In the genomic region with DNA sequence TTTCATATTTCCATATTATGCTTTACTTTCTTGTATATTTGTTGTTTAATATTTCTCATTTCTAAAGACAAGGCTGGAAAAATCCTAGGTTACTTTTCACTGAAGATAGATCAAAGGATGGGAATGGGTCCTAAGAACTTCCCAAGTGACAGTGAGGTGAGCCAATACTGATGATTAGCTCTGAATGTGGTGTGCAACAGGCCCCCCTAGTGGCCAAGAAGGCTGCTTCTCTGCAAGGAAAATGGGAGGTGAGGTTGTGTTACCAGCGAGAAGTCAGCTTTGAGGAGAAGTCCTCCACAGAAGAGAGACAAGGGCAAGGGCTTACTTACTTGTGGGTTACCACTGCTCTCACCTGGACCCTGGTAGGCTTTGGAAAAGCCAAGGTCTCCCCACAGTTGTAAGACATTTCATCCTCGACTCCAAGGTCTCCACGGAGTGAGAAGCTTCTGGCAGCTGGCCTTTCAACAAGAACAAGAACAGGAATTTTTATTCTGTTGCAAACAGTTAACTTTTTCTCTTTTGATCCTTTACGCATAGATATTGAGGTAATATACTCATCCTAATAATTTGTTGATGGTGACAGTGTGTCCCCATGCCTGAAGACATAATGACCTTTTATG, we compare ENCODE assay signal across 9 cellular contexts.
A peak's percentile ranks its signal among the peaks of the same experiment; 100 is the strongest.
DNase-seq lines count a peak whose midpoint lies in the region; ATAC-seq and TF ChIP-seq lines count a peak whose summit lies in the region.
"Had no signal": no experiment of that assay in that cellular context is flagged by ENCODE, and none has a peak within 500 bp of the region (broad histone marks: within the 10 kb centered on the region; RNA-seq: fewer than 3 reads in every experiment).

No MANE protein-coding gene starts in this region.

- ATAC-seq in GM18505 (IDR thresholded peaks at IDR 0.05; ENCODE audit: unreplicated experiment) = peak; percentile 66
- ATAC-seq in HG03378 (IDR thresholded peaks at IDR 0.05; ENCODE audit: unreplicated experiment) = peak; percentile 73
- ATAC-seq in thoracic aorta (ENCODE audit: insufficient number of reproducible peaks, low FRiP score, low read depth) = peak; percentile 50

- no peaks in the 10 kb centered on the region for H3K9me3 Mint-ChIP-seq in activated T-helper 1 cell treated with anti-CD3 and anti-CD28 coated beads, Interleukin-12 subunit alpha, Interleukin-12 subunit beta, Interleukin-2, Interleukin-4 antibody, amounts not matched to agents 30 ng/mL and 10 ng/mL and 1 ng/mL, durations not matched to agents 14 hours and 24 hours and 36 hours

- no peaks in the 10 kb centered on the region for H3K36me3 Mint-ChIP-seq in activated T-helper 1 cell treated with anti-CD3 and anti-CD28 coated beads, Interleukin-12 subunit alpha, Interleukin-12 subunit beta, Interleukin-2, Interleukin-4 antibody, amounts not matched to agents 30 ng/mL and 10 ng/mL and 1 ng/mL, durations not matched to agents 14 hours and 24 hours and 36 hours (ENCODE audit: low read depth)
- H3K36me3 Mint-ChIP-seq: naive B cell had no signal

- no peak overlapping the region for H3K4me3 Mint-ChIP-seq in activated T-helper 1 cell treated with anti-CD3 and anti-CD28 coated beads, Interleukin-12 subunit alpha, Interleukin-12 subunit beta, Interleukin-2, Interleukin-4 antibody, amounts not matched to agents 30 ng/mL and 10 ng/mL and 1 ng/mL, durations not matched to agents 14 hours and 24 hours and 36 hours
- H3K4me3 Mint-ChIP-seq: naive B cell had no signal

- H3K36me3 ChIP-seq in BE2C = no peaks in the 10 kb centered on the region
- peaks cover 21% of the 10 kb centered on the region for H3K36me3 ChIP-seq in NT2/D1 (ENCODE audit: insufficient read depth, insufficient read length, low read length)
- no peaks in the 10 kb centered on the region for H3K36me3 ChIP-seq in thoracic aorta

- no peaks in the 10 kb centered on the region for H3K4me1 ChIP-seq in BE2C
- no peaks in the 10 kb centered on the region for H3K4me1 ChIP-seq in NT2/D1 (ENCODE audit: insufficient read depth, insufficient read length)
- H3K4me1 ChIP-seq in thoracic aorta (ENCODE audit: control insufficient read depth in 1 of 2, low read depth in 2 of 2) = peaks cover 0 to 3% of the 10 kb centered on the region in 2 donors

- DNase-seq in BE2C (peak; percentile 64), NT2/D1 (ENCODE audit: low read depth, low spot score) (peak; percentile 66), cerebellar cortex (ENCODE audit: low spot score) (peak; percentile 53), left kidney (ENCODE audit: low read depth, low spot score) (peak; percentile 69), thoracic aorta (ENCODE audit: low spot score) (no peak)
- no peak for DNase-seq in activated T-helper 1 cell treated with anti-CD3 and anti-CD28 coated beads, Interleukin-12 subunit alpha, Interleukin-12 subunit beta, Interleukin-2, Interleukin-4 antibody, amounts not matched to agents 30 ng/mL and 10 ng/mL and 1 ng/mL, durations not matched to agents 14 hours and 24 hours and 36 hours (ENCODE audit: low spot score)
- DNase-seq: naive B cell had no signal

- H3K27me3 ChIP-seq in BE2C = peaks cover 9% of the 10 kb centered on the region
- no peaks in the 10 kb centered on the region for H3K27me3 ChIP-seq in NT2/D1 (ENCODE audit: insufficient read depth, insufficient read length)
- no peaks in the 10 kb centered on the region for H3K27me3 ChIP-seq in thoracic aorta (replicated peaks; ENCODE audit: insufficient read depth)

- H3K4me3 ChIP-seq in BE2C (ENCODE audit: low read depth, low read length) (no peak overlapping the region), NT2/D1 (ENCODE audit: insufficient read length, low read depth) (no peak overlapping the region), thoracic aorta (no peak overlapping the region)

- no peak for TF ChIP-seq POLR2A in GM18505 (IDR thresholded peaks at IDR 0.05; ENCODE audit: borderline replicate concordance, extremely low read depth, insufficient read depth, insufficient read length)

- H3K27ac Mint-ChIP-seq in activated T-helper 1 cell treated with anti-CD3 and anti-CD28 coated beads, Interleukin-12 subunit alpha, Interleukin-12 subunit beta, Interleukin-2, Interleukin-4 antibody, amounts not matched to agents 30 ng/mL and 10 ng/mL and 1 ng/mL, durations not matched to agents 14 hours and 24 hours and 36 hours = no peak overlapping the region
- H3K27ac Mint-ChIP-seq: naive B cell had no signal

- TF ChIP-seq CTCF in BE2C (IDR thresholded peaks at IDR 0.05; ENCODE audit: low read depth, low read length) = peak; percentile 94
- peak; percentile 72 for TF ChIP-seq CTCF in thoracic aorta (IDR thresholded peaks at IDR 0.05)

- intact Hi-C loops in activated T-helper 1 cell treated with anti-CD3 and anti-CD28 coated beads, Interleukin-12 subunit alpha, Interleukin-12 subunit beta, Interleukin-2, Interleukin-4 antibody, amounts not matched to agents 30 ng/mL and 10 ng/mL and 1 ng/mL, durations not matched to agents 14 hours and 24 hours and 36 hours (cut with micrococcal nuclease) = loop anchor here (5.0 kb wide), 1 partner anchor 691 kb away; no protein-coding TSS in a partner anchor

- H3K9me3 ChIP-seq in BE2C (no peaks in the 10 kb centered on the region), NT2/D1 (ENCODE audit: insufficient read depth, low read length) (no peaks in the 10 kb centered on the region), thoracic aorta (no peaks in the 10 kb centered on the region)

- no peak overlapping the region for H3K9ac ChIP-seq in NT2/D1 (ENCODE audit: insufficient read length, low read depth)

- peaks cover 16% of the 10 kb centered on the region for H3K27me3 Mint-ChIP-seq in activated T-helper 1 cell treated with anti-CD3 and anti-CD28 coated beads, Interleukin-12 subunit alpha, Interleukin-12 subunit beta, Interleukin-2, Interleukin-4 antibody, amounts not matched to agents 30 ng/mL and 10 ng/mL and 1 ng/mL, durations not matched to agents 14 hours and 24 hours and 36 hours (ENCODE audit: insufficient read depth)

- H3K27ac ChIP-seq in thoracic aorta = no peak overlapping the region

- H3K4me1 Mint-ChIP-seq in activated T-helper 1 cell treated with anti-CD3 and anti-CD28 coated beads, Interleukin-12 subunit alpha, Interleukin-12 subunit beta, Interleukin-2, Interleukin-4 antibody, amounts not matched to agents 30 ng/mL and 10 ng/mL and 1 ng/mL, durations not matched to agents 14 hours and 24 hours and 36 hours (ENCODE audit: low read depth) = peaks cover 15% of the 10 kb centered on the region

Comparison
In these comparisons a context has a peak if more than half of its experiments do, and no peak if none do; other contexts are left out.
1. DNase-seq: peak in BE2C (single experiment), NT2/D1 (single experiment), cerebellar cortex (single experiment) and left kidney (single experiment); none in thoracic aorta (single experiment) and activated T-helper 1 cell treated with anti-CD3 and anti-CD28 coated beads, Interleukin-12 subunit alpha, Interleukin-12 subunit beta, Interleukin-2, Interleukin-4 antibody, amounts not matched to agents 30 ng/mL and 10 ng/mL and 1 ng/mL, durations not matched to agents 14 hours and 24 hours and 36 hours (single experiment).
2. Peak in every context shown above with its lines, with median percentiles within 50 percentile points of each other: ATAC-seq.